ENCODE assay signal across 1 cellular context in genomic region chr3:184952671-184953070, GRCh38.
TF ChIP-seq lines count a peak whose summit lies in the region.

No MANE protein-coding gene starts in this region.

TF ChIP-seq in GM23338, 12 proteins besides CTCF, POLR2A, EP300 and RAD21 (continued from another document):
- TF ChIP-seq ZNF462 (CRISPR knock-in tag; IDR thresholded peaks at IDR 0.05) (no peak), REST (IDR thresholded peaks at IDR 0.05; ENCODE audit: unreplicated experiment) (no peak), JUNB (IDR thresholded peaks at IDR 0.05; ENCODE audit: unreplicated experiment) (no peak), EZH2 (IDR thresholded peaks at IDR 0.05; ENCODE audit: low read depth, unreplicated experiment) (no peak), ZNF114 (CRISPR knock-in tag; IDR thresholded peaks at IDR 0.05) (no peak), NANOG (IDR thresholded peaks at IDR 0.05; ENCODE audit: borderline replicate concordance) (no peak)
TF ChIP-seq in GM23338: peak in this region for 0.
